Comparison of ENCODE assay signal across 1 cellular context in genomic region chr9:107437716-107438115, GRCh38.
TF ChIP-seq lines count a peak whose summit lies in the region.

No MANE protein-coding gene starts in this region.

TF ChIP-seq in GM23338, 12 proteins besides CTCF, POLR2A, EP300 and RAD21 (continued from another document):
- TF ChIP-seq ZNF462 (CRISPR knock-in tag; IDR thresholded peaks at IDR 0.05) (no peak), ZNF114 (CRISPR knock-in tag; IDR thresholded peaks at IDR 0.05) (no peak), EZH2 (IDR thresholded peaks at IDR 0.05; ENCODE audit: low read depth, unreplicated experiment) (no peak), STAT1 (IDR thresholded peaks at IDR 0.05; ENCODE audit: unreplicated experiment) (no peak), EZH2phosphoT487 (IDR thresholded peaks at IDR 0.05; ENCODE audit: unreplicated experiment) (no peak)
